14 cellular contexts compared by ENCODE assay signal in genomic region chr4:70754990-70755688, GRCh38. TPM values are rescaled to one million over a fixed set of nuclear protein-coding genes. Genes with fewer than 3 reads are reported as not detected.
DNase-seq lines count a peak whose midpoint lies in the region; ATAC-seq lines count a peak whose summit lies in the region.
"Had no signal": no experiment of that assay in that cellular context is flagged by ENCODE, and none has a peak within 500 bp of the region (broad histone marks: within the 10 kb centered on the region; RNA-seq: fewer than 3 reads in every experiment).

No MANE protein-coding gene starts in this region.

- peaks cover 97% of the 10 kb centered on the region for H3K79me2 ChIP-seq in GM23248 (ENCODE audit: insufficient read depth)

- ATAC-seq in GM18861 (IDR thresholded peaks at IDR 0.05; ENCODE audit: unreplicated experiment) (peak; percentile 34), HG03571 (IDR thresholded peaks at IDR 0.05; ENCODE audit: unreplicated experiment) (peak; percentile 27), HG03439 (IDR thresholded peaks at IDR 0.05; ENCODE audit: unreplicated experiment) (no peak), HG02678 (IDR thresholded peaks at IDR 0.05; ENCODE audit: unreplicated experiment) (no peak)

- 97% methylated on average over 10 of the region's 10 CpGs for WGBS in GM23248 (ENCODE audit: low coverage in 1 of 2, low lambda C conversion rate in 2 of 2, missing lambda C conversion rate in 2 of 2), 2 experiments

- no peak overlapping the region for H2AFZ ChIP-seq in GM23248
- H2AFZ ChIP-seq: hepatocyte had no signal

- no peaks in the 10 kb centered on the region for H3K9me3 ChIP-seq in GM23248 (ENCODE audit: low read depth)
- H3K9me3 ChIP-seq: ovary, stomach had no signal

- H3K9me2 ChIP-seq in GM23248 (ENCODE audit: insufficient read depth), result no peaks in the 10 kb centered on the region

- H4K20me1 ChIP-seq in GM23248 (ENCODE audit: insufficient read depth), result 0 out of 2 replicates have a peak, but pooled peaks cover 2% of the 10 kb centered on the region

- H3F3A ChIP-seq in GM23248 (ENCODE audit: insufficient read depth), result no peaks in the 10 kb centered on the region

- no peak overlapping the region for H3K4me2 ChIP-seq in GM23248 (ENCODE audit: unreplicated experiment)
- H3K4me2 ChIP-seq: hepatocyte had no signal

- H3K9ac ChIP-seq in GM23248, result no peak overlapping the region

- H3K4me1 ChIP-seq in GM23248 (ENCODE audit: insufficient read depth), result no peaks in the 10 kb centered on the region

- in situ Hi-C loops in GM23248 (cut with MboI), result no loop called here

- no peak overlapping the region for H3K27ac ChIP-seq in GM23248
- H3K27ac ChIP-seq: hepatocyte, ovary, stomach had no signal

- DNase-seq in A172 (ENCODE audit: low spot score), result peak; percentile 2
- DNase-seq in GM23248, result peak; percentile 7
- DNase-seq in hepatic stellate cell (ENCODE audit: low spot score), result no peak
- no peak for DNase-seq in islet precursor cell
- DNase-seq: aorta, NCI-H146, ovary, stomach had no signal

- no peaks in the 10 kb centered on the region for H3K27me3 ChIP-seq in GM23248 (replicated peaks; ENCODE audit: insufficient read depth)
- H3K27me3 ChIP-seq: hepatocyte, ovary, stomach had no signal

- H3K4me3 ChIP-seq in GM23248, result no peak overlapping the region
- H3K4me3 ChIP-seq: hepatocyte, lung, ovary, stomach had no signal

- no peaks in the 10 kb centered on the region for H3K36me3 ChIP-seq in GM23248 (ENCODE audit: low read depth)
- H3K36me3 ChIP-seq: ovary, stomach had no signal

RNA-seq across cellular contexts. Expression of gene RUFY3, which starts 33.4 kb away (rescaled TPM):
- 28.1 and 28.5 TPM in 2 replicates for total RNA-seq in A172 (2014; rRNA removed; shearing (Covaris generic))
- total RNA-seq in GM23248 (2014; rRNA removed; shearing (Covaris generic)), result 24.0 and 36.2 TPM in 2 replicates
- polyA plus RNA-seq in GM23248 (2016; fragmentation: Nextera tagmentation; extraction: Ambion mirVana), result 12.9 and 13.5 TPM in 2 replicates

Comparison
In these comparisons a context has a peak if more than half of its experiments do, and no peak if none do; other contexts are left out.
1. DNase-seq: peak in A172 (single experiment) and GM23248 (single experiment); none in hepatic stellate cell (single experiment) and islet precursor cell (single experiment).
2. ATAC-seq: peak in GM18861 (single experiment) and HG03571 (single experiment); none in HG03439 (single experiment) and HG02678 (single experiment).